5 cellular contexts compared by ENCODE assay signal in the genomic region with DNA sequence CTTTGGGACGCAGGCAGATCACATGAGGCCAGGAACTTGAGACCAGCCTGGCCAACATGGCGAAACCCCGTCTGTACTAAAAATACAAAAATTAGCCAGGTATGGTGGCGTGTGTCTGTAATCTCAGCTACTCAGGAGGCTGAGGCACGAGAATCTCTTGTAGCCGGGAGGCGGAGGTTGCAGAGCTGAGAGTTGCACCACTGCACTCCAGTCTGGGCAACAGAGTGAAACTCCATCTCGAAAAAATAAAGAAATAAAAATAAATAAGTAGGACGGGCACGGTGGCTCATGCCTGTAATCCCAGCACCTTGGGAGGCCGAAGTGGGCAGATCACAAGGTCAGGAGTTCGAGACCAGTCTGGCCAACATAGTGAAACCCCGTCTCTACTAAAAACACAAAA. TPM values are rescaled to one million over a fixed set of nuclear protein-coding genes. Genes with fewer than 3 reads are reported as not detected.
DNase-seq lines count a peak whose midpoint lies in the region; ATAC-seq and TF ChIP-seq lines count a peak whose summit lies in the region.
"Not testable (repeated sequence)": the region's sequence is repeated elsewhere in the genome, so short reads cannot be mapped to it uniquely, and the experiment has no call there.

No MANE protein-coding gene starts in this region.

- H3K9me3 Mint-ChIP-seq in GM23338, neural progenitor cell: not testable (repeated sequence)

- not testable (repeated sequence) for H3K36me3 ChIP-seq in GM23338 (ENCODE audit: insufficient read depth); neural progenitor cell

- not testable (repeated sequence) for H3K9ac ChIP-seq in neural progenitor cell

- not testable (repeated sequence) for DNase-seq in GM23338 (ENCODE audit: low spot score); caudate nucleus (lab: John Stamatoyannopoulos, UW); neural progenitor cell (ENCODE audit: low spot score)
- DNase-seq in cardiac septum (ENCODE audit: low spot score) (peak; percentile 59), mesenteric fat pad (ENCODE audit: low spot score) (peak; percentile 47)

- not testable (repeated sequence) for H3K27me3 ChIP-seq in GM23338 (ENCODE audit: insufficient read depth); neural progenitor cell

- H4K20me1 ChIP-seq in GM23338 (replicated peaks; ENCODE audit: insufficient read depth); neural progenitor cell (ENCODE audit: low read depth): not testable (repeated sequence)

- H3K9me2 ChIP-seq in GM23338 (ENCODE audit: insufficient read depth) = not testable (repeated sequence)

- not testable (repeated sequence) for H3K9me3 ChIP-seq in neural progenitor cell (ENCODE audit: low read depth)

- not testable (repeated sequence) for H3F3A ChIP-seq in GM23338 (replicated peaks; ENCODE audit: low read depth); neural progenitor cell (ENCODE audit: low read depth)

- not testable (repeated sequence) for H3K4me3 Mint-ChIP-seq in GM23338, neural progenitor cell

- H3K4me1 Mint-ChIP-seq in GM23338 = not testable (repeated sequence)
- peaks cover 22% of the 10 kb centered on the region for H3K4me1 Mint-ChIP-seq in neural progenitor cell

- H3K4me3 ChIP-seq in GM23338, neural progenitor cell: not testable (repeated sequence)

- ATAC-seq in GM23338 = not testable (repeated sequence)

- peak overlapping the region; percentile 81; the same call in 1 of the 2 replicates for H2AFZ ChIP-seq in GM23338
- peak overlapping the region; percentile 94 for H2AFZ ChIP-seq in neural progenitor cell (replicated peaks)

- not testable (repeated sequence) for H3K79me2 ChIP-seq in GM23338 (replicated peaks; ENCODE audit: insufficient read depth); neural progenitor cell (ENCODE audit: low read depth)

- H3K4me2 ChIP-seq in GM23338 = not testable (repeated sequence)
- H3K4me2 ChIP-seq in neural progenitor cell = peak overlapping the region; percentile 48

- not testable (repeated sequence) for H3K27ac ChIP-seq in GM23338 (ENCODE audit: low read depth); neural progenitor cell
- H3K27ac ChIP-seq in caudate nucleus (ENCODE audit: low read depth, low read length) = peak overlapping the region; percentile 27

- not testable (repeated sequence) for H3K27ac Mint-ChIP-seq in GM23338
- peak overlapping the region; percentile 86 for H3K27ac Mint-ChIP-seq in neural progenitor cell

- intact Hi-C loops in cardiac septum (cut with DNase I) = not testable (repeated sequence)

- TF ChIP-seq CTCF in GM23338 (conservative IDR thresholded peaks at IDR 0.05; ENCODE audit: low read depth in 2 of 2); neural progenitor cell (IDR thresholded peaks at IDR 0.05): not testable (repeated sequence)

- H3K27me3 Mint-ChIP-seq in GM23338 (ENCODE audit: insufficient read depth, low read depth, poor library complexity); neural progenitor cell (ENCODE audit: insufficient read depth, low read depth): not testable (repeated sequence)

- not testable (repeated sequence) for H3K36me3 Mint-ChIP-seq in GM23338 (ENCODE audit: low read depth); neural progenitor cell

- H3K4me1 ChIP-seq in GM23338 (ENCODE audit: insufficient read depth) = not testable (repeated sequence)
- H3K4me1 ChIP-seq in neural progenitor cell = peaks cover 19% of the 10 kb centered on the region

RNA-seq across cellular contexts. Expression of a gene that starts 58.2 kb away (rescaled TPM):
- 31.3 and 46.4 TPM in 2 replicates for total RNA-seq in GM23338 (2014; rRNA removed; shearing (Covaris generic))
- polyA plus RNA-seq in GM23338 (2016; fragmentation: Nextera tagmentation; extraction: Ambion mirVana) = 47.2 and 59.4 TPM in 2 replicates
- total RNA-seq in cardiac septum (31.6 TPM), mesenteric fat pad (54.8 TPM), neural progenitor cell (ENCODE audit: low replicate concordance) (28.3 and 38.8 TPM in 2 replicates)
